In the genomic region with DNA sequence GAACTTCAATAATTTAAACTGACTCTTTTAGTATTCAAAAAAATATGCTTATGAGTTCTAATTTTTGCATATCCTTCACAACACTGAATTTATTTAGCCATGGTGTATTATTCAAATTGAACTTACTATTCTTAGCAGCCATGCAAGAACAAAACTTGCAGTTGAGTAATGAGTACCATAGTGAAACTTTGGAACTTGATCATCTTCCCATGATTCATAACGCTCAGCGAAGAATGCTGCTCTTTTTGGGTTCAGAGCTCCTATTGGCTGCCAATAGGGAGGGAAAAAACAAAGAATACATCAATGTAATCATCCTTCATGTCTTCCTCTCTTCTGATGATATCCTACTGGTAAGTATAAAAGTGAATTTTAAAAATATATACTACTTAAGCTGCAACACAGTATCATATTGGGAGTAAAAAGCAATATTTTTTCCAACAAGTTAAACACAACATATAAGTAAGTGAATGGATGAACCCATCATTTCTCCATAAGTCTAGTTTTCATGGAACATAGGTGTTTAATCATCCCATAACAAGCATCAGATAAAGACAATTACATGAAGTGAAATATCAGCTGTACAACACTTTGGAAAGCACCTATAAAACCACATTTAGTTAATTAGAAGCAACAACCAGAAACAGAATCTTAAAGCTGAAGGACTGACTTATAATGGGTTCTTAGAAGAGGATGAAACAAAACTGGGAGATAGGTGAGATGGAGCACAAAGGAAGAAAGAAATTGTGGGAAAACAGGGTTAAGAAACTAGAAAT, we compare ENCODE assay signal across 1 cellular context.
A peak's percentile ranks its signal among the peaks of the same experiment; 100 is the strongest.
TF ChIP-seq lines count a peak whose summit lies in the region.

No MANE protein-coding gene starts in this region.

TF ChIP-seq in GM12878, 131 proteins besides CTCF, POLR2A, EP300 and RAD21 (continued from another document):
- TF ChIP-seq, protein P1, sequence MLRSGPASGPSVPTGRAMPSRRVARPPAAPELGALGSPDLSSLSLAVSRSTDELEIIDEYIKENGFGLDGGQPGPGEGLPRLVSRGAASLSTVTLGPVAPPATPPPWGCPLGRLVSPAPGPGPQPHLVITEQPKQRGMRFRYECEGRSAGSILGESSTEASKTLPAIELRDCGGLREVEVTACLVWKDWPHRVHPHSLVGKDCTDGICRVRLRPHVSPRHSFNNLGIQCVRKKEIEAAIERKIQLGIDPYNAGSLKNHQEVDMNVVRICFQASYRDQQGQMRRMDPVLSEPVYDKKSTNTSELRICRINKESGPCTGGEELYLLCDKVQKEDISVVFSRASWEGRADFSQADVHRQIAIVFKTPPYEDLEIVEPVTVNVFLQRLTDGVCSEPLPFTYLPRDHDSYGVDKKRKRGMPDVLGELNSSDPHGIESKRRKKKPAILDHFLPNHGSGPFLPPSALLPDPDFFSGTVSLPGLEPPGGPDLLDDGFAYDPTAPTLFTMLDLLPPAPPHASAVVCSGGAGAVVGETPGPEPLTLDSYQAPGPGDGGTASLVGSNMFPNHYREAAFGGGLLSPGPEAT (IDR thresholded peaks at IDR 0.05; ENCODE audit: low read depth), result peak; percentile 63
- TF ChIP-seq MTA2 (IDR thresholded peaks at IDR 0.05; ENCODE audit: low read depth), result peak; percentile 54; the same call in 1 of the 2 replicates
- 0 out of 4 replicates have a peak, but pooled peaks of 1 of the 2 experiments have one; percentile 18 for TF ChIP-seq IKZF2 (IDR thresholded peaks at IDR 0.05)
- TF ChIP-seq, protein P2, sequence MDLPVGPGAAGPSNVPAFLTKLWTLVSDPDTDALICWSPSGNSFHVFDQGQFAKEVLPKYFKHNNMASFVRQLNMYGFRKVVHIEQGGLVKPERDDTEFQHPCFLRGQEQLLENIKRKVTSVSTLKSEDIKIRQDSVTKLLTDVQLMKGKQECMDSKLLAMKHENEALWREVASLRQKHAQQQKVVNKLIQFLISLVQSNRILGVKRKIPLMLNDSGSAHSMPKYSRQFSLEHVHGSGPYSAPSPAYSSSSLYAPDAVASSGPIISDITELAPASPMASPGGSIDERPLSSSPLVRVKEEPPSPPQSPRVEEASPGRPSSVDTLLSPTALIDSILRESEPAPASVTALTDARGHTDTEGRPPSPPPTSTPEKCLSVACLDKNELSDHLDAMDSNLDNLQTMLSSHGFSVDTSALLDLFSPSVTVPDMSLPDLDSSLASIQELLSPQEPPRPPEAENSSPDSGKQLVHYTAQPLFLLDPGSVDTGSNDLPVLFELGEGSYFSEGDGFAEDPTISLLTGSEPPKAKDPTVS (IDR thresholded peaks at IDR 0.05; ENCODE audit: low read depth, low read length), result no peak
- peak; percentile 11; the same call in 1 of the 2 replicates for TF ChIP-seq IKZF1 (conservative IDR thresholded peaks at IDR 0.05)
- no peak for TF ChIP-seq ATF7 (IDR thresholded peaks at IDR 0.05; ENCODE audit: low read depth)
- peak; percentile 47; the same call in 1 of the 2 replicates for TF ChIP-seq MEF2A (IDR thresholded peaks at IDR 0.05; ENCODE audit: insufficient read depth, low read depth, low read length)
- TF ChIP-seq JUNB (IDR thresholded peaks at IDR 0.05), result peak; percentile 53
